ENCODE assay signal across 1 cellular context in the genomic region with DNA sequence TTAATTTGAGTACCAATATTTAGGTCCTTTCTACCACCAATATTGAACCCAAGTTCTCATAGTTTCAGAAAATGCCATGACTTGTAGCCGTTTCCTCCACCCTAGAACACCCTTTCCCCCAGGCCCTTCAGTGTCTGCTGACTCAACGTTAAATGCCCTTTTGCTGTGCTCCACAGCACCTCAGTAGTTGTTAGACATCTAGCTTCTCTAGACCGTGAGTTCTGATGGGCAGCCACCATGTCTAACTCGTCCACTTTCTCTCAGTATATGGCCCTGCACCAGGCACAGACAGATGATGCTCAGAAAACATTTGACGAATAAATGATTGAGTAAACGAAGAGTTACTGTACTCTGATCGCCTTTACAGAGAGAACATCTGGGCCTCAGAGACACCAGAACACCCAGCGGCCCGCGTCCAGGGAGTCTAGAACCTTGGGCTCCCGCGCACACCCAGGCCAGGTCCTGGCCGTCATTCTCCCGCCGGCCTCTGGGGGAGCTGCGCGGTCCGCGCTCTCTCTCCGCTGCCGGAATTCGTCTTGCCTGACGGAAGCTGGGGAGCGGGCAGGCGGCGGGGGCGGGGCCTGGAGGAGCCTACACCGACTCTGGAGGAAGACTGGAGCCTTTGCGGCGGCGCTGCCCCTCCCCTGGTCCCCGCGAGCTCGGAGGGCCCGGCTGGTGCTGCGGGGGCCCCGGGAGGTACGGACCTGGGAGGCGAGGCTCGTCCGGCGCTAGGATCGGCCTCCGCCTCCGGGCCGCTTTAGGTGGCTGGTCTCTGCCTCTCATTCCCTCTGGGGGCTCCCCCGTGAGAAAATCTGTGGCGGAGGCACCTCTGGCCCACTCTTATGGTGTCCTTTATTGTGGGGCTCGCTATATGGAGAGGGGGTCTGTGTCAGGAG.
A peak's percentile ranks its signal among the peaks of the same experiment; 100 is the strongest.
TF ChIP-seq lines count a peak whose summit lies in the region.

A gene (plus strand): TSS at position 582 of the 896 bp plus-strand sequence. CDS start 1,488 bp downstream, outside the sequence.

TF ChIP-seq in GM12878, 131 proteins besides CTCF, POLR2A, EP300 and RAD21 (continued from another document):
- TF ChIP-seq, protein P1, sequence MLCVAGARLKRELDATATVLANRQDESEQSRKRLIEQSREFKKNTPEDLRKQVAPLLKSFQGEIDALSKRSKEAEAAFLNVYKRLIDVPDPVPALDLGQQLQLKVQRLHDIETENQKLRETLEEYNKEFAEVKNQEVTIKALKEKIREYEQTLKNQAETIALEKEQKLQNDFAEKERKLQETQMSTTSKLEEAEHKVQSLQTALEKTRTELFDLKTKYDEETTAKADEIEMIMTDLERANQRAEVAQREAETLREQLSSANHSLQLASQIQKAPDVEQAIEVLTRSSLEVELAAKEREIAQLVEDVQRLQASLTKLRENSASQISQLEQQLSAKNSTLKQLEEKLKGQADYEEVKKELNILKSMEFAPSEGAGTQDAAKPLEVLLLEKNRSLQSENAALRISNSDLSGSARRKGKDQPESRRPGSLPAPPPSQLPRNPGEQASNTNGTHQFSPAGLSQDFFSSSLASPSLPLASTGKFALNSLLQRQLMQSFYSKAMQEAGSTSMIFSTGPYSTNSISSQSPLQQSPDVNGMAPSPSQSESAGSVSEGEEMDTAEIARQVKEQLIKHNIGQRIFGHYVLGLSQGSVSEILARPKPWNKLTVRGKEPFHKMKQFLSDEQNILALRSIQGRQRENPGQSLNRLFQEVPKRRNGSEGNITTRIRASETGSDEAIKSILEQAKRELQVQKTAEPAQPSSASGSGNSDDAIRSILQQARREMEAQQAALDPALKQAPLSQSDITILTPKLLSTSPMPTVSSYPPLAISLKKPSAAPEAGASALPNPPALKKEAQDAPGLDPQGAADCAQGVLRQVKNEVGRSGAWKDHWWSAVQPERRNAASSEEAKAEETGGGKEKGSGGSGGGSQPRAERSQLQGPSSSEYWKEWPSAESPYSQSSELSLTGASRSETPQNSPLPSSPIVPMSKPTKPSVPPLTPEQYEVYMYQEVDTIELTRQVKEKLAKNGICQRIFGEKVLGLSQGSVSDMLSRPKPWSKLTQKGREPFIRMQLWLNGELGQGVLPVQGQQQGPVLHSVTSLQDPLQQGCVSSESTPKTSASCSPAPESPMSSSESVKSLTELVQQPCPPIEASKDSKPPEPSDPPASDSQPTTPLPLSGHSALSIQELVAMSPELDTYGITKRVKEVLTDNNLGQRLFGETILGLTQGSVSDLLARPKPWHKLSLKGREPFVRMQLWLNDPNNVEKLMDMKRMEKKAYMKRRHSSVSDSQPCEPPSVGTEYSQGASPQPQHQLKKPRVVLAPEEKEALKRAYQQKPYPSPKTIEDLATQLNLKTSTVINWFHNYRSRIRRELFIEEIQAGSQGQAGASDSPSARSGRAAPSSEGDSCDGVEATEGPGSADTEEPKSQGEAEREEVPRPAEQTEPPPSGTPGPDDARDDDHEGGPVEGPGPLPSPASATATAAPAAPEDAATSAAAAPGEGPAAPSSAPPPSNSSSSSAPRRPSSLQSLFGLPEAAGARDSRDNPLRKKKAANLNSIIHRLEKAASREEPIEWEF (IDR thresholded peaks at IDR 0.05; ENCODE audit: insufficient replicate concordance, low read depth, low read length) = no peak
- TF ChIP-seq, protein P2, sequence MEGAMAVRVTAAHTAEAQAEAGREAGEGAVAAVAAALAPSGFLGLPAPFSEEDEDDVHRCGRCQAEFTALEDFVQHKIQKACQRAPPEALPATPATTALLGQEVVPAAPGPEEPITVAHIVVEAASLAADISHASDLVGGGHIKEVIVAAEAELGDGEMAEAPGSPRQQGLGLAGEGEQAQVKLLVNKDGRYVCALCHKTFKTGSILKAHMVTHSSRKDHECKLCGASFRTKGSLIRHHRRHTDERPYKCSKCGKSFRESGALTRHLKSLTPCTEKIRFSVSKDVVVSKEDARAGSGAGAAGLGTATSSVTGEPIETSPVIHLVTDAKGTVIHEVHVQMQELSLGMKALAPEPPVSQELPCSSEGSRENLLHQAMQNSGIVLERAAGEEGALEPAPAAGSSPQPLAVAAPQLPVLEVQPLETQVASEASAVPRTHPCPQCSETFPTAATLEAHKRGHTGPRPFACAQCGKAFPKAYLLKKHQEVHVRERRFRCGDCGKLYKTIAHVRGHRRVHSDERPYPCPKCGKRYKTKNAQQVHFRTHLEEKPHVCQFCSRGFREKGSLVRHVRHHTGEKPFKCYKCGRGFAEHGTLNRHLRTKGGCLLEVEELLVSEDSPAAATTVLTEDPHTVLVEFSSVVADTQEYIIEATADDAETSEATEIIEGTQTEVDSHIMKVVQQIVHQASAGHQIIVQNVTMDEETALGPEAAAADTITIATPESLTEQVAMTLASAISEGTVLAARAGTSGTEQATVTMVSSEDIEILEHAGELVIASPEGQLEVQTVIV (IDR thresholded peaks at IDR 0.05; ENCODE audit: borderline replicate concordance, partially characterized antibody) = no peak
- TF ChIP-seq BMI1 (IDR thresholded peaks at IDR 0.05; ENCODE audit: borderline replicate concordance) (no peak), JUNB (IDR thresholded peaks at IDR 0.05) (no peak), RFX5 (IDR thresholded peaks at IDR 0.05; ENCODE audit: low read depth, low read length) (no peak), STAT1 (conservative IDR thresholded peaks at IDR 0.05) (0 out of 2 replicates have a peak, but pooled peaks have one; percentile 49), CHD2 (IDR thresholded peaks at IDR 0.05; ENCODE audit: borderline replicate concordance, low read depth, low read length) (peak; percentile 50; the same call in 1 of the 2 replicates), MEF2A (IDR thresholded peaks at IDR 0.05; ENCODE audit: insufficient read depth, low read depth, low read length) (no peak), RB1 (IDR thresholded peaks at IDR 0.05; ENCODE audit: borderline replicate concordance) (peak; percentile 96), CBX3 (IDR thresholded peaks at IDR 0.05; ENCODE audit: borderline replicate concordance, low read depth) (no peak), TCF3 (IDR thresholded peaks at IDR 0.05; ENCODE audit: borderline replicate concordance, insufficient read depth, low read depth, low read length) (no peak), CHD4 (IDR thresholded peaks at IDR 0.05) (no peak), MYB (IDR thresholded peaks at IDR 0.05; ENCODE audit: borderline replicate concordance, low read depth, low read length) (no peak), RELA (IDR thresholded peaks at IDR 0.05; ENCODE audit: borderline replicate concordance, partially characterized antibody) (peak; percentile 27), IKZF1 (conservative IDR thresholded peaks at IDR 0.05) (peak; percentile 87), SREBF2 (IDR thresholded peaks at IDR 0.05; ENCODE audit: low read length) (no peak), HDAC6 (IDR thresholded peaks at IDR 0.05; ENCODE audit: unreplicated experiment) (no peak), NFYA (IDR thresholded peaks at IDR 0.05; ENCODE audit: borderline replicate concordance, low read depth, low read length) (no peak), FOXM1 (IDR thresholded peaks at IDR 0.05; ENCODE audit: low read depth, low read length) (no peak), ZNF207 (IDR thresholded peaks at IDR 0.05; ENCODE audit: borderline replicate concordance) (0 out of 2 replicates have a peak, but pooled peaks have one; percentile 76), ETV6 (conservative IDR thresholded peaks at IDR 0.05 in 1 of 2, IDR thresholded peaks at IDR 0.05 in 1 of 2; ENCODE audit: borderline replicate concordance in 1 of 2, low read depth in 1 of 2) (no peak), SMARCA5 (IDR thresholded peaks at IDR 0.05) (peak; percentile 65; the same call in 1 of the 2 replicates), STAT3 (IDR thresholded peaks at IDR 0.05; ENCODE audit: low read depth, low read length) (no peak), SIN3A (IDR thresholded peaks at IDR 0.05; ENCODE audit: low read depth, low read length) (no peak), YY1 (IDR thresholded peaks at IDR 0.05; ENCODE audit: low read depth, low read length) (peak; percentile 80; the same call in 1 of the 2 replicates)
- TF ChIP-seq, protein P3, sequence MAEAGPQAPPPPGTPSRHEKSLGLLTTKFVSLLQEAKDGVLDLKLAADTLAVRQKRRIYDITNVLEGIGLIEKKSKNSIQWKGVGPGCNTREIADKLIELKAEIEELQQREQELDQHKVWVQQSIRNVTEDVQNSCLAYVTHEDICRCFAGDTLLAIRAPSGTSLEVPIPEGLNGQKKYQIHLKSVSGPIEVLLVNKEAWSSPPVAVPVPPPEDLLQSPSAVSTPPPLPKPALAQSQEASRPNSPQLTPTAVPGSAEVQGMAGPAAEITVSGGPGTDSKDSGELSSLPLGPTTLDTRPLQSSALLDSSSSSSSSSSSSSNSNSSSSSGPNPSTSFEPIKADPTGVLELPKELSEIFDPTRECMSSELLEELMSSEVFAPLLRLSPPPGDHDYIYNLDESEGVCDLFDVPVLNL (IDR thresholded peaks at IDR 0.05; ENCODE audit: low read depth, low read length) = no peak
- TF ChIP-seq, protein P4, sequence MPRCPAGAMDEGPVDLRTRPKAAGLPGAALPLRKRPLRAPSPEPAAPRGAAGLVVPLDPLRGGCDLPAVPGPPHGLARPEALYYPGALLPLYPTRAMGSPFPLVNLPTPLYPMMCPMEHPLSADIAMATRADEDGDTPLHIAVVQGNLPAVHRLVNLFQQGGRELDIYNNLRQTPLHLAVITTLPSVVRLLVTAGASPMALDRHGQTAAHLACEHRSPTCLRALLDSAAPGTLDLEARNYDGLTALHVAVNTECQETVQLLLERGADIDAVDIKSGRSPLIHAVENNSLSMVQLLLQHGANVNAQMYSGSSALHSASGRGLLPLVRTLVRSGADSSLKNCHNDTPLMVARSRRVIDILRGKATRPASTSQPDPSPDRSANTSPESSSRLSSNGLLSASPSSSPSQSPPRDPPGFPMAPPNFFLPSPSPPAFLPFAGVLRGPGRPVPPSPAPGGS (IDR thresholded peaks at IDR 0.05; ENCODE audit: borderline replicate concordance, insufficient read depth, low read depth, low read length, poor library complexity, severe bottlenecking) = no peak
- TF ChIP-seq, protein P5, sequence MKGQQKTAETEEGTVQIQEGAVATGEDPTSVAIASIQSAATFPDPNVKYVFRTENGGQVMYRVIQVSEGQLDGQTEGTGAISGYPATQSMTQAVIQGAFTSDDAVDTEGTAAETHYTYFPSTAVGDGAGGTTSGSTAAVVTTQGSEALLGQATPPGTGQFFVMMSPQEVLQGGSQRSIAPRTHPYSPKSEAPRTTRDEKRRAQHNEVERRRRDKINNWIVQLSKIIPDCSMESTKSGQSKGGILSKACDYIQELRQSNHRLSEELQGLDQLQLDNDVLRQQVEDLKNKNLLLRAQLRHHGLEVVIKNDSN (IDR thresholded peaks at IDR 0.05; ENCODE audit: borderline replicate concordance, extremely low read length, insufficient read depth, low read depth, low read length) = no peak
